ENCODE assay signal across 1 cellular context in genomic region chr7:7122701-7123281, GRCh38.
TF ChIP-seq lines count a peak whose summit lies in the region.

No MANE protein-coding gene starts in this region.

TF ChIP-seq in SK-N-SH treated with all-trans-retinoic acid at 6 μM for 48 hours, 23 proteins besides CTCF, POLR2A, EP300 and RAD21 (continued from another document):
- peak; percentile 61; the same call in 1 of the 2 replicates for TF ChIP-seq PATZ1 (CRISPR knock-in tag; IDR thresholded peaks at IDR 0.05; ENCODE audit: borderline replicate concordance)
- 0 out of 2 replicates have a peak, but pooled peaks have one; percentile 36 for TF ChIP-seq CSDC2 (CRISPR knock-in tag; IDR thresholded peaks at IDR 0.05)
- TF ChIP-seq TSHZ2 (CRISPR knock-in tag; IDR thresholded peaks at IDR 0.05), result no peak
- TF ChIP-seq ARNTL (CRISPR knock-in tag; IDR thresholded peaks at IDR 0.05; ENCODE audit: borderline replicate concordance, low read depth), result no peak
- 0 out of 2 replicates have a peak, but pooled peaks have one; percentile 48 for TF ChIP-seq ZFP3 (CRISPR knock-in tag; IDR thresholded peaks at IDR 0.05)
- TF ChIP-seq RARB (CRISPR knock-in tag; IDR thresholded peaks at IDR 0.05), result no peak
- no peak for TF ChIP-seq ZNF565 (CRISPR knock-in tag; conservative IDR thresholded peaks at IDR 0.05; ENCODE audit: low read depth)
- TF ChIP-seq CSRNP3 (CRISPR knock-in tag; IDR thresholded peaks at IDR 0.05), result no peak
- TF ChIP-seq ZFP30 (CRISPR knock-in tag; IDR thresholded peaks at IDR 0.05), result no peak
- no peak for TF ChIP-seq SNAI2 (CRISPR knock-in tag; IDR thresholded peaks at IDR 0.05)
- 0 out of 2 replicates have a peak, but pooled peaks have one; percentile 15 for TF ChIP-seq ZNF8 (CRISPR knock-in tag; IDR thresholded peaks at IDR 0.05)
- TF ChIP-seq ESRRG (CRISPR knock-in tag; IDR thresholded peaks at IDR 0.05), result no peak
- TF ChIP-seq ZNF70 (CRISPR knock-in tag; IDR thresholded peaks at IDR 0.05), result no peak
- TF ChIP-seq PPARA (CRISPR knock-in tag; IDR thresholded peaks at IDR 0.05; ENCODE audit: borderline replicate concordance), result no peak
